Comparison of ENCODE assay signal across 15 cellular contexts in genomic region chr20:58855506-58856314, GRCh38. TPM values are rescaled to one million over a fixed set of nuclear protein-coding genes. Genes with fewer than 3 reads are reported as not detected.
DNase-seq lines count a peak whose midpoint lies in the region; ATAC-seq lines count a peak whose summit lies in the region.
"Had no signal": no experiment of that assay in that cellular context is flagged by ENCODE, and none has a peak within 500 bp of the region (broad histone marks: within the 10 kb centered on the region; RNA-seq: fewer than 3 reads in every experiment).

No MANE protein-coding gene starts in this region.

- H3K4ac ChIP-seq in trophoblast cell (ENCODE audit: low read depth, low read length): peak overlapping the region; percentile 3

- H3K27ac ChIP-seq in trophoblast cell (ENCODE audit: low read depth, low read length): no peak overlapping the region
- H3K27ac ChIP-seq: epithelial cell of prostate, KMS-11, SJCRH30, vagina had no signal

- H3K9me3 ChIP-seq in trophoblast cell (ENCODE audit: insufficient read depth, low read depth, low read length): peaks cover 12% of the 10 kb centered on the region
- H3K9me3 ChIP-seq: SJCRH30, vagina had no signal

- peak overlapping the region; percentile 14 for H2BK5ac ChIP-seq in trophoblast cell (ENCODE audit: low read depth, low read length, poor library complexity)

- peaks cover 9% of the 10 kb centered on the region for H3K79me1 ChIP-seq in trophoblast cell (ENCODE audit: low read length)

- peak; percentile 74 for DNase-seq in SIG-M5 treated with dmso at 0.1 percent for 504 hours (lab: John Stamatoyannopoulos, UW; ENCODE audit: unreplicated experiment)
- DNase-seq in SIG-M5 (lab: John Stamatoyannopoulos, UW): no peak
- DNase-seq in NCI-H748 (lab: John Stamatoyannopoulos, UW; ENCODE audit: unreplicated experiment): peak; percentile 51
- DNase-seq in trophoblast cell: peak; percentile 71 to 87
- DNase-seq in activated CD4-positive, alpha-beta T cell treated with anti-CD3 and anti-CD28 coated beads, Interleukin-2, amount 50 U/mL, for 4 hours: no peak
- DNase-seq: activated CD4-positive, alpha-beta T cell treated with anti-CD3 and anti-CD28 coated beads, Interleukin-2, amount 50 U/mL, for 48 hours; aorta; DND-41; SJCRH30 had no signal

- no peaks in the 10 kb centered on the region for H3K79me2 ChIP-seq in trophoblast cell (ENCODE audit: control insufficient read depth, insufficient read depth, low read length, poor library complexity)

- H2BK120ac ChIP-seq in trophoblast cell (ENCODE audit: insufficient read depth, low read length, poor library complexity): peak overlapping the region; percentile 41

- H3K23ac ChIP-seq in trophoblast cell (ENCODE audit: low read length): no peak overlapping the region

- ATAC-seq in esophagus mucosa: peak; percentile 82
- ATAC-seq in GM18511 (IDR thresholded peaks at IDR 0.05; ENCODE audit: unreplicated experiment): no peak
- ATAC-seq in HG03520 (IDR thresholded peaks at IDR 0.05; ENCODE audit: unreplicated experiment): no peak

- no peaks in the 10 kb centered on the region for H3K36me3 ChIP-seq in trophoblast cell (ENCODE audit: control insufficient read depth in 1 of 2, insufficient read depth in 2 of 2, low read length in 2 of 2)
- H3K36me3 ChIP-seq: SJCRH30, vagina had no signal

- WGBS in trophoblast cell (ENCODE audit: extremely low coverage, insufficient coverage, insufficient read length): no CpG with 5 or more reads among the region's 55 CpGs

- H3K14ac ChIP-seq in trophoblast cell (ENCODE audit: low read length): peak overlapping the region; percentile 66

- peaks cover 25% of the 10 kb centered on the region for H3K27me3 ChIP-seq in trophoblast cell (ENCODE audit: insufficient read depth, low read length)

- no peak overlapping the region for H2AFZ ChIP-seq in trophoblast cell (ENCODE audit: insufficient read depth, low read length, poor library complexity)

- peaks cover 11 to 17% of the 10 kb centered on the region in 2 experiments for H3K4me1 ChIP-seq in trophoblast cell (ENCODE audit: control insufficient read depth in 1 of 2, insufficient read depth in 2 of 2, low read length in 2 of 2)
- H3K4me1 ChIP-seq: SJCRH30 had no signal

- peak overlapping the region; percentile 16 for H3K18ac ChIP-seq in trophoblast cell (ENCODE audit: low read length)

- peak overlapping the region; percentile 14 for H4K12ac ChIP-seq in trophoblast cell (ENCODE audit: low read depth, low read length)

- no peak overlapping the region for H3K9ac ChIP-seq in trophoblast cell (ENCODE audit: low read length)
- H3K9ac ChIP-seq: KMS-11 had no signal

- peak overlapping the region; percentile 70 for H3K4me2 ChIP-seq in trophoblast cell (ENCODE audit: low read length)
- H3K4me2 ChIP-seq: KMS-11 had no signal

- H4K8ac ChIP-seq in trophoblast cell (ENCODE audit: low read depth, low read length): peak overlapping the region; percentile 71

- H2BK12ac ChIP-seq in trophoblast cell (ENCODE audit: low read length): peak overlapping the region; percentile 74

- peak overlapping the region; percentile 59 for H4K91ac ChIP-seq in trophoblast cell (ENCODE audit: low read depth, low read length)

- H2AK5ac ChIP-seq in trophoblast cell (ENCODE audit: low read length): no peak overlapping the region

- H3K4me3 ChIP-seq in trophoblast cell (ENCODE audit: low read depth, low read length): peak overlapping the region; percentile 25
- H3K4me3 ChIP-seq: SJCRH30 had no signal

RNA-seq across cellular contexts. Expression of gene GNAS, which starts 3.2 kb away (rescaled TPM):
- total RNA-seq in esophagus mucosa: 361 TPM
- polyA plus RNA-seq in trophoblast cell (2013): 1,560 and 1,575 TPM in 2 replicates

RNA-seq across cellular contexts. Expression of gene GNAS-AS1, which starts 5.0 kb away (rescaled TPM):
- 0.64 TPM for total RNA-seq in esophagus mucosa
- polyA plus RNA-seq in trophoblast cell (2013): 0.35 and 0.56 TPM in 2 replicates
- total RNA-seq: SJCRH30, vagina had no signal

Comparison
In these comparisons a context has a peak if more than half of its experiments do, and no peak if none do; other contexts are left out.
1. DNase-seq: peak in SIG-M5 treated with dmso at 0.1 percent for 504 hours (single experiment), NCI-H748 (single experiment) and trophoblast cell (2 of 2); none in SIG-M5 (single experiment) and activated CD4-positive, alpha-beta T cell treated with anti-CD3 and anti-CD28 coated beads, Interleukin-2, amount 50 U/mL, for 4 hours (0 of 2).